16 cellular contexts compared by ENCODE assay signal in genomic region chr16:56822966-56823739, GRCh38. TPM values are rescaled to one million over a fixed set of nuclear protein-coding genes. Genes with fewer than 3 reads are reported as not detected.
DNase-seq lines count a peak whose midpoint lies in the region; ATAC-seq, FAIRE-seq and TF ChIP-seq lines count a peak whose summit lies in the region.
"Had no signal": no experiment of that assay in that cellular context is flagged by ENCODE, and none has a peak within 500 bp of the region (broad histone marks: within the 10 kb centered on the region; RNA-seq: fewer than 3 reads in every experiment).

No MANE protein-coding gene starts in this region.

- no peaks in the 10 kb centered on the region for H3K23me2 ChIP-seq in H1 (ENCODE audit: low read depth, low read length)

- no peak overlapping the region for H3K4me3 Mint-ChIP-seq in neural crest cell
- H3K4me3 Mint-ChIP-seq in activated naive CD8-positive, alpha-beta T cell treated with anti-CD3 and anti-CD28 coated beads for 36 hours, result no peak overlapping the region

- H3K9me3 ChIP-seq in HUES64 (ENCODE audit: insufficient read depth, low read depth, low read length), result no peaks in the 10 kb centered on the region
- no peaks in the 10 kb centered on the region for H3K9me3 ChIP-seq in H1 (ENCODE audit: insufficient read depth in 2 of 2, low read depth in 1 of 2, low read length in 1 of 2)

- peaks cover 3 to 5% of the 10 kb centered on the region in 2 experiments for H4K20me1 ChIP-seq in H1 (replicated peaks in 1 of 2; ENCODE audit: control insufficient read depth in 1 of 2, insufficient read depth in 2 of 2, low read length in 2 of 2)

- CTCF ChIA-PET in H1 (lab: Charles Lee; ENCODE audit: partially characterized antibody), result interaction anchor here (1.0 kb wide), 1 partner anchor 46 kb away, joined by 3 read pairs; no protein-coding TSS in a partner anchor

- no peak overlapping the region for H4K91ac ChIP-seq in H1 (replicated peaks; ENCODE audit: insufficient read length, low read length)

- no peak overlapping the region for H2AFZ ChIP-seq in H1 (ENCODE audit: low read length)

- H3K27me3 ChIP-seq in HUES64 (ENCODE audit: insufficient read depth, low read length), result no peaks in the 10 kb centered on the region
- no peaks in the 10 kb centered on the region for H3K27me3 ChIP-seq in H1 (replicated peaks in 1 of 4; ENCODE audit: control insufficient read depth in 3 of 4, extremely low read depth in 1 of 4, insufficient read depth in 3 of 4, low read length in 3 of 4)

- 0 out of 2 replicates have a peak overlapping the region, but pooled peaks have one; percentile 6 for H2BK5ac ChIP-seq in H1 (ENCODE audit: low read depth, low read length)

- no peaks in the 10 kb centered on the region for H3K27me3 Mint-ChIP-seq in neural crest cell (ENCODE audit: low read depth)
- H3K27me3 Mint-ChIP-seq in activated naive CD8-positive, alpha-beta T cell treated with anti-CD3 and anti-CD28 coated beads for 36 hours, result no peaks in the 10 kb centered on the region

- no peaks in the 10 kb centered on the region for H3K9me3 Mint-ChIP-seq in neural crest cell
- no peaks in the 10 kb centered on the region for H3K9me3 Mint-ChIP-seq in activated naive CD8-positive, alpha-beta T cell treated with anti-CD3 and anti-CD28 coated beads for 36 hours

- no peak for TF ChIP-seq CTCF in H1 (IDR thresholded peaks at IDR 0.05; ENCODE audit: control extremely low read depth in 1 of 3, insufficient read depth in 1 of 3, low read depth in 1 of 3, low read length in 3 of 3)
- no peak for TF ChIP-seq CTCF in neural crest cell (conservative IDR thresholded peaks at IDR 0.05)

- no peak for ATAC-seq in HG02623 (IDR thresholded peaks at IDR 0.05; ENCODE audit: unreplicated experiment)
- ATAC-seq in HG03565 (IDR thresholded peaks at IDR 0.05; ENCODE audit: unreplicated experiment), result no peak
- ATAC-seq: HepG2 had no signal

- H2BK120ac ChIP-seq in H1 (replicated peaks; ENCODE audit: low read depth, low read length), result no peak overlapping the region

- no peak overlapping the region for H3K18ac ChIP-seq in H1 (ENCODE audit: extremely low read depth, low read length)

- 77% methylated on average over 13 of the region's 13 CpGs for whole genome bisulfite sequencing in HUES64
- 75% methylated on average over 13 of the region's 13 CpGs; no CpG with 5 or more reads in 1 of the 2 experiments for WGBS in H1 (ENCODE audit: extremely low coverage in 1 of 2, insufficient coverage in 1 of 2, insufficient read length in 1 of 2, insufficient replicate concordance in 2 of 2, low coverage in 1 of 2, low lambda C conversion rate in 2 of 2, missing lambda C conversion rate in 1 of 2), 2 experiments

- H3K27ac Mint-ChIP-seq in neural crest cell (ENCODE audit: unreplicated experiment), result peak overlapping the region; percentile 67
- H3K27ac Mint-ChIP-seq in activated naive CD8-positive, alpha-beta T cell treated with anti-CD3 and anti-CD28 coated beads for 36 hours, result no peak overlapping the region

- H3K4me3 ChIP-seq in HUES64 (ENCODE audit: low read length) (no peak overlapping the region), H1 (ENCODE audit: extremely low read depth in 1 of 4, insufficient read depth in 2 of 4, low read depth in 3 of 4, low read length in 4 of 4) (no peak overlapping the region)
- H3K4me3 ChIP-seq: SK-N-MC had no signal

- no peak overlapping the region for H3K14ac ChIP-seq in H1 (ENCODE audit: insufficient read length)

- no peak overlapping the region for H2BK20ac ChIP-seq in H1 (ENCODE audit: low read length)

- no peak for TF ChIP-seq POLR2A in H1 (IDR thresholded peaks at IDR 0.05; ENCODE audit: control extremely low read depth in 1 of 2, low read depth in 2 of 2, low read length in 2 of 2)

- H4K8ac ChIP-seq in H1 (ENCODE audit: extremely low read depth, insufficient read depth, low read length), result no peak overlapping the region

- TF ChIP-seq RAD21 in H1 (IDR thresholded peaks at IDR 0.05 in 1 of 2, conservative IDR thresholded peaks at IDR 0.05 in 1 of 2; ENCODE audit: low read depth in 2 of 2, low read length in 2 of 2), result no peak

- H3K36me3 Mint-ChIP-seq in neural crest cell (ENCODE audit: low read depth), result peaks cover 3% of the 10 kb centered on the region
- peaks cover 32% of the 10 kb centered on the region for H3K36me3 Mint-ChIP-seq in activated naive CD8-positive, alpha-beta T cell treated with anti-CD3 and anti-CD28 coated beads for 36 hours

- no peak overlapping the region for H2BK15ac ChIP-seq in H1 (ENCODE audit: low read length)

- H2AK5ac ChIP-seq in H1 (ENCODE audit: low read depth, low read length), result no peak overlapping the region

- H3K27ac ChIP-seq in HUES64 (ENCODE audit: low read depth, low read length) (peak overlapping the region; percentile 58; the same call in 1 of the 2 replicates), H1 (ENCODE audit: low read depth, low read length) (peak overlapping the region; percentile 45; the same call in 1 of the 2 replicates)
- H3K27ac ChIP-seq: SK-N-MC had no signal

- H3K4ac ChIP-seq in H1 (replicated peaks; ENCODE audit: insufficient read length, low read depth, low read length), result no peak overlapping the region

- H3K36me3 ChIP-seq in HUES64 (ENCODE audit: insufficient read depth, low read length) (peaks cover 74% of the 10 kb centered on the region), H1 (ENCODE audit: control insufficient read depth in 2 of 4, insufficient read depth in 4 of 4, low read length in 3 of 4) (peaks cover 5 to 34% (median 19%) of the 10 kb centered on the region in 4 experiments)

- H3K4me1 ChIP-seq in HUES64 (ENCODE audit: insufficient read depth, low read length), result peaks cover 13% of the 10 kb centered on the region
- peaks cover 0 to 3% (median 1%) of the 10 kb centered on the region in 4 experiments; a peak in 1 of 7 replicates for H3K4me1 ChIP-seq in H1 (replicated peaks in 1 of 4; ENCODE audit: control insufficient read depth in 3 of 4, insufficient read depth in 4 of 4, low read length in 3 of 4)

- POLR2A ChIA-PET in H1 (lab: Charles Lee; ENCODE audit: partially characterized antibody), result interaction anchor here (1.1 kb wide), 1 partner anchor 44 kb away, joined by 3 read pairs; no protein-coding TSS in a partner anchor

- no peak for DNase-seq in H1 (ENCODE audit: low read depth in 1 of 2, low spot score in 2 of 2)
- DNase-seq in neural crest cell (ENCODE audit: low read depth, low spot score), result no peak
- no peak for DNase-seq in cerebellar cortex (ENCODE audit: low spot score)
- DNase-seq in activated naive CD8-positive, alpha-beta T cell treated with anti-CD3 and anti-CD28 coated beads for 36 hours, result no peak
- DNase-seq: DMS53, HCEC 1CT, KG1, NCI-H1436, NCI-H2029, NCI-H510A, NCI-H82 had no signal

- H2BK12ac ChIP-seq in H1 (ENCODE audit: low read depth, low read length), result no peak overlapping the region

- no peak overlapping the region for H3K9ac ChIP-seq in HUES64 (ENCODE audit: low read depth, low read length)
- H3K9ac ChIP-seq in H1 (replicated peaks in 1 of 4; ENCODE audit: extremely low read depth in 1 of 4, low read depth in 3 of 4, low read length in 3 of 4), result no peak overlapping the region

- TF ChIP-seq EP300 in H1 (IDR thresholded peaks at IDR 0.05; ENCODE audit: borderline replicate concordance in 1 of 2, low read depth in 2 of 2, low read length in 2 of 2), result no peak

- H3K4me2 ChIP-seq in H1 (ENCODE audit: insufficient read depth in 1 of 2, low read depth in 2 of 2, low read length in 2 of 2), result peak overlapping the region in 1 of 2 experiments; percentile 3; a peak in 1 of 4 replicates

- no peaks in the 10 kb centered on the region for H3K79me2 ChIP-seq in H1 (ENCODE audit: control insufficient read depth in 1 of 2, insufficient read depth in 2 of 2, low read length in 2 of 2)

- no peak overlapping the region for H3K23ac ChIP-seq in H1 (ENCODE audit: insufficient read length)

- FAIRE-seq in H1 (lab: Jason Lieb, UNC), result no peak
- FAIRE-seq: HepG2 had no signal

- no peaks in the 10 kb centered on the region for H3K79me1 ChIP-seq in H1 (ENCODE audit: low read depth, low read length)

- H3K4me1 Mint-ChIP-seq in neural crest cell, result peaks cover 24% of the 10 kb centered on the region
- peaks cover 4% of the 10 kb centered on the region for H3K4me1 Mint-ChIP-seq in activated naive CD8-positive, alpha-beta T cell treated with anti-CD3 and anti-CD28 coated beads for 36 hours

- H4K5ac ChIP-seq in H1 (ENCODE audit: insufficient read length, low read depth, low read length), result no peak overlapping the region

- no peak overlapping the region for H3K56ac ChIP-seq in H1 (replicated peaks; ENCODE audit: insufficient read length, low read depth, low read length)

TF ChIP-seq in H1, 55 proteins besides CTCF, POLR2A, EP300 and RAD21:
- TF ChIP-seq BCL11A (IDR thresholded peaks at IDR 0.05; ENCODE audit: low read depth in 2 of 2, low read length in 2 of 2) (no peak), SAP30 (IDR thresholded peaks at IDR 0.05; ENCODE audit: insufficient read depth, insufficient replicate concordance, low read length) (no peak), KDM4A (IDR thresholded peaks at IDR 0.05; ENCODE audit: low read depth, low read length, severe bottlenecking) (no peak), TAF7 (optimal IDR thresholded peaks at IDR 0.05; ENCODE audit: borderline replicate concordance, low read depth, low read length) (no peak), EZH2 (IDR thresholded peaks at IDR 0.05; ENCODE audit: low read depth, low read length, severe bottlenecking) (no peak), RBBP5 (IDR thresholded peaks at IDR 0.05; ENCODE audit: borderline replicate concordance, low read depth, low read length) (no peak), RNF2 (IDR thresholded peaks at IDR 0.05; ENCODE audit: borderline replicate concordance, low read depth, low read length, missing control alignments, poor library complexity, severe bottlenecking) (no peak)

RNA-seq across cellular contexts. Expression of gene SLC12A3, which starts 41.9 kb away (rescaled TPM):
- not detected for polyA plus RNA-seq in HUES64 (2013, experiment 1 of 2)
- polyA plus RNA-seq in HUES64 (2013, experiment 2 of 2), result not detected
- not detected in 2 replicates for total RNA-seq in H1 (2021; fragmentation: NEBNext Ultra II Directional; extraction: Animal tissue kit (Norgen Biotek cat#: 25700))
- 0.03 TPM in 1 of 2 replicates, not detected in the other for polyA plus RNA-seq in H1 (2011; rRNA removed)
- polyA plus RNA-seq in H1 (2011; cell fraction: cytosol; rRNA removed), result 0.04 TPM
- polyA plus RNA-seq in H1 (2011; cell fraction: nucleus; rRNA removed), result 0.04 TPM
- not detected in 4 replicates for polyA plus RNA-seq in H1 (2012, experiment 1 of 2)
- polyA plus RNA-seq in H1 (2012, experiment 2 of 2), result not detected
- polyA plus RNA-seq in H1 (2013, experiment 1 of 2), result 0.02 TPM
- 0.02 TPM for polyA plus RNA-seq in H1 (2013, experiment 2 of 2)
- polyA minus RNA-seq in H1 (2011; rRNA and poly(A)+ RNA removed), result 0.06 and 0.07 TPM in 2 replicates
- polyA minus RNA-seq in H1 (2011; cell fraction: cytosol; rRNA and poly(A)+ RNA removed), result 1.1 TPM
- polyA minus RNA-seq in H1 (2011; cell fraction: nucleus; rRNA and poly(A)+ RNA removed), result 0.40 TPM
- total RNA-seq in neural crest cell, result not detected in 2 replicates
- under 1 TPM in 1 of 2 experiments, not detected in 1; 0.04 TPM for total RNA-seq in activated naive CD8-positive, alpha-beta T cell treated with anti-CD3 and anti-CD28 coated beads for 36 hours
- total RNA-seq: HepG2 had no signal
